ENCODE assay signal across 19 cellular contexts in genomic region chr22:44361391-44362126, GRCh38. TPM values are rescaled to one million over a fixed set of nuclear protein-coding genes. Genes with fewer than 3 reads are reported as not detected.
DNase-seq lines count a peak whose midpoint lies in the region; ATAC-seq and TF ChIP-seq lines count a peak whose summit lies in the region.
"Had no signal": no experiment of that assay in that cellular context is flagged by ENCODE, and none has a peak within 500 bp of the region (broad histone marks: within the 10 kb centered on the region; RNA-seq: fewer than 3 reads in every experiment).

No MANE protein-coding gene starts in this region.

- H3K4me3 ChIP-seq in GM23248 (no peak overlapping the region), coronary artery (peak overlapping the region; percentile 41), skeletal muscle satellite cell (ENCODE audit: low read length) (no peak overlapping the region)
- H3K4me3 ChIP-seq: MG63 had no signal

- H3F3A ChIP-seq in GM23248 (ENCODE audit: insufficient read depth), result peaks cover 11% of the 10 kb centered on the region

- H3K36me3 ChIP-seq in GM23248 (ENCODE audit: low read depth) (no peaks in the 10 kb centered on the region), skeletal muscle satellite cell (ENCODE audit: insufficient read depth, low read length) (no peaks in the 10 kb centered on the region)
- H3K36me3 ChIP-seq: brain microvascular endothelial cell, MG63 had no signal

- H3K27ac ChIP-seq in GM23248, result peak overlapping the region; percentile 87
- peak overlapping the region; percentile 73 to 93 for H3K27ac ChIP-seq in coronary artery

- H3K4me1 ChIP-seq in GM23248 (ENCODE audit: insufficient read depth) (peaks cover 32% of the 10 kb centered on the region), skeletal muscle satellite cell (ENCODE audit: control insufficient read depth, insufficient read depth, low read length) (peaks cover 54% of the 10 kb centered on the region)

- no peaks in the 10 kb centered on the region for H4K20me1 ChIP-seq in GM23248 (ENCODE audit: insufficient read depth)

- H3K9me2 ChIP-seq in GM23248 (ENCODE audit: insufficient read depth), result no peaks in the 10 kb centered on the region

- H3K4me2 ChIP-seq in GM23248 (ENCODE audit: unreplicated experiment) (peak overlapping the region; percentile 20), skeletal muscle satellite cell (ENCODE audit: low read length) (peak overlapping the region; percentile 76)

- in situ Hi-C loops in GM23248 (cut with MboI), result no loop called here

- H3K27me3 ChIP-seq in GM23248 (replicated peaks; ENCODE audit: insufficient read depth) (no peaks in the 10 kb centered on the region), skeletal muscle satellite cell (ENCODE audit: control insufficient read depth, insufficient read depth, low read length) (peaks cover 11% of the 10 kb centered on the region)
- H3K27me3 ChIP-seq: brain microvascular endothelial cell, MG63 had no signal

- no peaks in the 10 kb centered on the region for H3K79me2 ChIP-seq in GM23248 (ENCODE audit: insufficient read depth)

- 90% methylated on average over 12 of the region's 12 CpGs for WGBS in GM23248 (ENCODE audit: low coverage in 1 of 2, low lambda C conversion rate in 2 of 2, missing lambda C conversion rate in 2 of 2), 2 experiments

- no peak for TF ChIP-seq CTCF in coronary artery (IDR thresholded peaks at IDR 0.05)

- intact Hi-C loops in left ventricle myocardium superior (cut with micrococcal nuclease), result no loop called here

- no peaks in the 10 kb centered on the region for H3K9me3 ChIP-seq in GM23248 (ENCODE audit: low read depth)
- no peaks in the 10 kb centered on the region for H3K9me3 ChIP-seq in skeletal muscle satellite cell (replicated peaks; ENCODE audit: low read length)
- H3K9me3 ChIP-seq: MG63 had no signal

- H3K9ac ChIP-seq in GM23248, result peak overlapping the region; percentile 71
- H3K9ac ChIP-seq in skeletal muscle satellite cell (ENCODE audit: low read depth, low read length), result peak overlapping the region; percentile 65

- H2AFZ ChIP-seq in GM23248, result 0 out of 2 replicates have a peak overlapping the region, but pooled peaks have one; percentile 48

- no peak for ATAC-seq in left ventricle myocardium superior

- DNase-seq in GM23248, result no peak
- DNase-seq in coronary artery (ENCODE audit: low spot score), result peak; percentile 68
- DNase-seq in left ventricle myocardium superior, result peak; percentile 21
- no peak for DNase-seq in activated CD4-positive, alpha-beta T cell treated with anti-CD3 and anti-CD28 coated beads, Interleukin-2, amount 50 U/mL, for 4 hours
- no peak for DNase-seq in SKM-1 (lab: John Stamatoyannopoulos, UW; ENCODE audit: unreplicated experiment)
- DNase-seq in HuH-7 (ENCODE audit: low spot score), result no peak
- DNase-seq in NCI-H1048 (lab: John Stamatoyannopoulos, UW), result no peak
- DNase-seq: activated CD4-positive, CD25-positive, alpha-beta regulatory T cell; activated CD8-positive, alpha-beta memory T cell treated with anti-CD3 and anti-CD28 coated beads, Interleukin-2, amount 50 U/mL, for 4 hours; activated naive CD4-positive, alpha-beta T cell treated with Interleukin-2 at 50 U/mL for 16 hours; DMS 273 treated with DMSO at 0.1 percent for 48 hours; effector memory CD4-positive, alpha-beta T cell; naive B cell; NCI-H526; stimulated activated CD4-positive, alpha-beta T cell treated with anti-CD3 and anti-CD28 coated beads, Interleukin-4, amount 100 ng/mL, for 1 hour; trophoblast cell had no signal

RNA-seq across cellular contexts. Expression of gene SHISAL1, which starts 48.8 kb away (rescaled TPM):
- 1.5 and 2.2 TPM in 2 replicates for total RNA-seq in GM23248 (2014; rRNA removed; shearing (Covaris generic))
- 0.49 and 0.58 TPM in 2 replicates for polyA plus RNA-seq in GM23248 (2016; fragmentation: Nextera tagmentation; extraction: Ambion mirVana)
- total RNA-seq in left ventricle myocardium superior, result 0.55 TPM
- 0.76 and 0.87 TPM in 2 replicates for total RNA-seq in skeletal muscle satellite cell (2012; rRNA removed)

Comparison
In these comparisons a context has a peak if more than half of its experiments do, and no peak if none do; other contexts are left out.
1. DNase-seq: peak in coronary artery (single experiment) and left ventricle myocardium superior (single experiment); none in GM23248 (single experiment), activated CD4-positive, alpha-beta T cell treated with anti-CD3 and anti-CD28 coated beads, Interleukin-2, amount 50 U/mL, for 4 hours (0 of 2), SKM-1 (single experiment), HuH-7 (single experiment) and NCI-H1048 (single experiment).